ENCODE assay signal across 8 cellular contexts in the genomic region with DNA sequence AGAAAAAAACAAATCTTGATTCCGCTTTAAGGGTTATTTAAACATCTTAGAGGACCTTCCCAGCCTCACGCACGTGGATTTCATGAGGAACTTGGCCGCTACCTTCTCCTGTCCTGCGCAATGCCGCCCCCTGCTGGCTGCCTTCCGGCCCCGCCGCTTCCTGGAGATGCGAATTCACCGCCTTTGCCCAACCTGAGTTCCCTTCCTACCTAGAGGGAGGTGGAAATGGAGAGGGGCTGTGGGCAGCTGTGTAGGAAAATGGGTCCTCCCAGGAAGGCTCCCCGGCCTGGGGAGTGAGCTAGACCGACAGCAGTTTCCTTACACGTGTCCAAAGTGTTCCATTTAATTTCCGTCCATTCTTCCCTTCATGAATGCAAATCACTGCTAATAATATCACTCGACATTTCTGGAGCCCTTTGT. TPM values are rescaled to one million over a fixed set of nuclear protein-coding genes. Genes with fewer than 3 reads are reported as not detected.
DNase-seq lines count a peak whose midpoint lies in the region; ATAC-seq and TF ChIP-seq lines count a peak whose summit lies in the region.

No MANE protein-coding gene starts in this region.

- no peak overlapping the region for H3K4me2 ChIP-seq in trophoblast cell (ENCODE audit: low read length)

- H3K27ac Mint-ChIP-seq in glutamatergic neuron (ENCODE audit: unreplicated experiment) = no peak overlapping the region

- WGBS in trophoblast cell (ENCODE audit: extremely low coverage, insufficient coverage, insufficient read length) = no CpG with 5 or more reads among the region's 16 CpGs
- WGBS in tibial nerve, 2 donors = 8 to 10% methylated on average over 16 of the region's 16 CpGs

- peaks cover 7 to 8% of the 10 kb centered on the region in 2 experiments for H3K4me1 ChIP-seq in trophoblast cell (ENCODE audit: control insufficient read depth in 1 of 2, insufficient read depth in 2 of 2, low read length in 2 of 2)
- H3K4me1 ChIP-seq in tibial nerve = peaks cover 0 to 6% (median 2%) of the 10 kb centered on the region in 4 donors

- H3K9me3 ChIP-seq in trophoblast cell (ENCODE audit: insufficient read depth, low read depth, low read length) (no peaks in the 10 kb centered on the region), tibial nerve (no peaks in the 10 kb centered on the region)

- H3K4me3 ChIP-seq in trophoblast cell (ENCODE audit: low read depth, low read length) (no peak overlapping the region), tibial nerve (no peak overlapping the region)

- no peak overlapping the region for H4K8ac ChIP-seq in trophoblast cell (ENCODE audit: low read depth, low read length)

- no peak for TF ChIP-seq POLR2A in tibial nerve (IDR thresholded peaks at IDR 0.05)

- no peak overlapping the region for H3K18ac ChIP-seq in trophoblast cell (ENCODE audit: low read length)

- no peak overlapping the region for H3K4me3 Mint-ChIP-seq in glutamatergic neuron (ENCODE audit: unreplicated experiment)

- H3K4ac ChIP-seq in trophoblast cell (ENCODE audit: low read depth, low read length) = no peak overlapping the region

- no peak overlapping the region for H3K23ac ChIP-seq in trophoblast cell (ENCODE audit: low read length)

- H3K79me2 ChIP-seq in trophoblast cell (ENCODE audit: control insufficient read depth, insufficient read depth, low read length, poor library complexity) = no peaks in the 10 kb centered on the region

- H2AFZ ChIP-seq in trophoblast cell (ENCODE audit: insufficient read depth, low read length, poor library complexity) = no peak overlapping the region

- H2BK5ac ChIP-seq in trophoblast cell (ENCODE audit: low read depth, low read length, poor library complexity) = no peak overlapping the region

- H3K79me1 ChIP-seq in trophoblast cell (ENCODE audit: low read length) = no peaks in the 10 kb centered on the region

- peak; percentile 64 to 86 (median 73) for DNase-seq in activated CD4-positive, CD25-positive, alpha-beta regulatory T cell (lab: John Stamatoyannopoulos, UW)
- DNase-seq in M059J (ENCODE audit: low read depth) (peak; percentile 81), glutamatergic neuron (peak; percentile 95), trophoblast cell (peak; percentile 67 to 83), tibial nerve (ENCODE audit: low spot score in 2 of 2) (peak; percentile 79 to 91)
- DNase-seq in activated naive CD4-positive, alpha-beta T cell treated with anti-CD3 and anti-CD28 coated beads, Interleukin-2, amount 50 U/mL, for 16 hours = peak; percentile 84

- H3K27me3 Mint-ChIP-seq in glutamatergic neuron (ENCODE audit: unreplicated experiment) = peaks cover 4% of the 10 kb centered on the region

- H2BK120ac ChIP-seq in trophoblast cell (ENCODE audit: insufficient read depth, low read length, poor library complexity) = no peak overlapping the region

- H3K9ac ChIP-seq in trophoblast cell (ENCODE audit: low read length) = no peak overlapping the region

- TF ChIP-seq CTCF in glutamatergic neuron (IDR thresholded peaks at IDR 0.05; ENCODE audit: partially characterized antibody, unreplicated experiment) (peak; percentile 98), tibial nerve (IDR thresholded peaks at IDR 0.05) (peak; percentile 84 to 92 (median 85))

- H3K27me3 ChIP-seq in trophoblast cell (ENCODE audit: insufficient read depth, low read length) (no peaks in the 10 kb centered on the region), tibial nerve (peaks cover 0 to 10% of the 10 kb centered on the region in 2 donors)

- TF ChIP-seq EP300 in tibial nerve (IDR thresholded peaks at IDR 0.05) = no peak

- H4K12ac ChIP-seq in trophoblast cell (ENCODE audit: low read depth, low read length) = no peak overlapping the region

- H2AK5ac ChIP-seq in trophoblast cell (ENCODE audit: low read length) = no peak overlapping the region

- no peaks in the 10 kb centered on the region for H3K36me3 Mint-ChIP-seq in glutamatergic neuron (ENCODE audit: unreplicated experiment)

- no peak overlapping the region for H3K14ac ChIP-seq in trophoblast cell (ENCODE audit: low read length)

- H3K36me3 ChIP-seq in trophoblast cell (ENCODE audit: control insufficient read depth in 1 of 2, insufficient read depth in 2 of 2, low read length in 2 of 2) (no peaks in the 10 kb centered on the region), tibial nerve (no peaks in the 10 kb centered on the region)

- H3K9me3 Mint-ChIP-seq in glutamatergic neuron (ENCODE audit: unreplicated experiment) = no peaks in the 10 kb centered on the region

- peaks cover 4% of the 10 kb centered on the region for H3K4me1 Mint-ChIP-seq in glutamatergic neuron (ENCODE audit: low read depth, unreplicated experiment)

- no peak overlapping the region for H3K27ac ChIP-seq in trophoblast cell (ENCODE audit: low read depth, low read length)
- no peak overlapping the region for H3K27ac ChIP-seq in tibial nerve

- no peak overlapping the region for H2BK12ac ChIP-seq in trophoblast cell (ENCODE audit: low read length)

- H4K91ac ChIP-seq in trophoblast cell (ENCODE audit: low read depth, low read length) = no peak overlapping the region

- no peak for ATAC-seq in activated CD4-positive, CD25-positive, alpha-beta regulatory T cell treated with anti-CD3 and anti-CD28 coated beads, Interleukin-2, amount 50 U/mL, for 24 hours
- ATAC-seq in SK-N-SH treated with all-trans-retinoic acid at 6 μM for 48 hours = peak; percentile 93

TF ChIP-seq in SK-N-SH treated with all-trans-retinoic acid at 6 μM for 48 hours, 23 proteins besides CTCF, POLR2A, EP300 and RAD21:
- TF ChIP-seq ARNTL (CRISPR knock-in tag; IDR thresholded peaks at IDR 0.05; ENCODE audit: borderline replicate concordance, low read depth) = no peak
- no peak for TF ChIP-seq ZFP3 (CRISPR knock-in tag; IDR thresholded peaks at IDR 0.05)
- TF ChIP-seq TOX (CRISPR knock-in tag; IDR thresholded peaks at IDR 0.05; ENCODE audit: borderline replicate concordance) = no peak

RNA-seq across cellular contexts. Expression of a gene that starts 1.0 kb away (rescaled TPM):
- 0.02 TPM in 1 of 2 replicates, not detected in the other for total RNA-seq in M059J (2014; rRNA removed; shearing (Covaris generic))
- total RNA-seq in glutamatergic neuron (ENCODE audit: unreplicated experiment) (not detected), tibial nerve (under 1 TPM in 1 of 4 donors, not detected in 3; under 0.01 TPM)
- polyA plus RNA-seq in trophoblast cell (2013) = not detected in 2 replicates
